In genomic region chr14:50800032-50800431, GRCh38 we compare ENCODE assay signal across 17 cellular contexts. TPM values are rescaled to one million over a fixed set of nuclear protein-coding genes. Genes with fewer than 3 reads are reported as not detected.
DNase-seq lines count a peak whose midpoint lies in the region; ATAC-seq, FAIRE-seq and TF ChIP-seq lines count a peak whose summit lies in the region.
"Had no signal": no experiment of that assay in that cellular context is flagged by ENCODE, and none has a peak within 500 bp of the region (broad histone marks: within the 10 kb centered on the region; RNA-seq: fewer than 3 reads in every experiment).

No MANE protein-coding gene starts in this region.

- no peak overlapping the region for H2BK12ac ChIP-seq in mesenchymal stem cell (ENCODE audit: low read length in 2 of 2)

- DNase-seq in BJ (ENCODE audit: low read depth) (peak; percentile 56), HT-29 (ENCODE audit: low spot score) (peak; percentile 4), bronchial epithelial cell (ENCODE audit: low read depth) (peak; percentile 61), mesenchymal stem cell (peak; percentile 56), NCI-H226 (no peak), glutamatergic neuron (no peak)
- no peak for DNase-seq in naive thymus-derived CD4-positive, alpha-beta T cell
- DNase-seq: ACHN; CD8-positive, alpha-beta T cell; DND-41; NCI-H1436 treated with DMSO at 0.1 percent for 48 hours; NCI-H2081; NCI-H2227 treated with DMSO at 0.1 percent for 48 hours had no signal

- H3K4ac ChIP-seq in mesenchymal stem cell (ENCODE audit: low read depth in 1 of 2, low read length in 2 of 2) = no peak overlapping the region

- H3K4me3 ChIP-seq in BJ (ENCODE audit: low read depth, low read length) (no peak overlapping the region), bronchial epithelial cell (ENCODE audit: low read depth, low read length) (no peak overlapping the region), mesenchymal stem cell (ENCODE audit: insufficient read depth in 1 of 2, low read depth in 1 of 2, low read length in 2 of 2) (no peak overlapping the region)
- H3K4me3 ChIP-seq in naive thymus-derived CD4-positive, alpha-beta T cell (ENCODE audit: low read length) = no peak overlapping the region
- H3K4me3 ChIP-seq: HAP-1, SK-N-MC had no signal

- peaks cover 23% of the 10 kb centered on the region for H3K79me1 ChIP-seq in mesenchymal stem cell (replicated peaks; ENCODE audit: low read length, poor library complexity, severe bottlenecking)

- H3K18ac ChIP-seq in mesenchymal stem cell (ENCODE audit: low read depth in 1 of 2, low read length in 2 of 2) = no peak overlapping the region

- CTCF ChIA-PET in BJ (lab: Yijun Ruan, JAX) = no interaction called here
- CTCF ChIA-PET in naive thymus-derived CD4-positive, alpha-beta T cell (lab: Charles Lee) = interaction anchor here (0.7 to 1.3 kb wide), 3 partner anchors 22 to 167 kb away, joined by 3 to 4 read pairs (median 3); no protein-coding TSS in a partner anchor

- H2AFZ ChIP-seq in mesenchymal stem cell (ENCODE audit: low read depth, low read length) = no peak overlapping the region

- H3K9me3 ChIP-seq in mesenchymal stem cell (ENCODE audit: control insufficient read depth, low read length) = no peaks in the 10 kb centered on the region
- H3K9me3 ChIP-seq in naive thymus-derived CD4-positive, alpha-beta T cell (ENCODE audit: control insufficient read depth in 2 of 3, low read length in 3 of 3) = no peaks in the 10 kb centered on the region
- H3K9me3 ChIP-seq: HAP-1 had no signal

- H4K91ac ChIP-seq in mesenchymal stem cell (ENCODE audit: low read length) = no peak overlapping the region

- no peak overlapping the region for H4K8ac ChIP-seq in mesenchymal stem cell (ENCODE audit: low read length)

- no peak overlapping the region for H2AK5ac ChIP-seq in mesenchymal stem cell (ENCODE audit: low read length, severe bottlenecking)

- peaks cover 41% of the 10 kb centered on the region for H3K4me1 Mint-ChIP-seq in glutamatergic neuron (ENCODE audit: low read depth, unreplicated experiment)
- H3K4me1 Mint-ChIP-seq in naive thymus-derived CD4-positive, alpha-beta T cell = peaks cover 13 to 79% (median 64%) of the 10 kb centered on the region in 7 donors

- H3K4me1 ChIP-seq in mesenchymal stem cell (ENCODE audit: control insufficient read depth, insufficient read depth, low read depth, low read length) = peaks cover 8% of the 10 kb centered on the region
- H3K4me1 ChIP-seq in naive thymus-derived CD4-positive, alpha-beta T cell (ENCODE audit: control insufficient read depth in 2 of 2, insufficient read depth in 2 of 2, low read length in 2 of 2) = peaks cover 1 to 5% of the 10 kb centered on the region in 2 donors

- H3K27ac Mint-ChIP-seq in glutamatergic neuron (ENCODE audit: unreplicated experiment) = no peak overlapping the region
- H3K27ac Mint-ChIP-seq in naive thymus-derived CD4-positive, alpha-beta T cell = peak overlapping the region in 3 of 9 donors; percentile 25 to 32 (median 28)
- H3K27ac Mint-ChIP-seq: CD8-positive, alpha-beta T cell; IgD-negative memory B cell had no signal

- intact Hi-C loops in naive thymus-derived CD4-positive, alpha-beta T cell (cut with micrococcal nuclease) = no loop called here

- H3K36me3 ChIP-seq in BJ (ENCODE audit: control insufficient read depth, insufficient read depth, low read length) (no peaks in the 10 kb centered on the region), bronchial epithelial cell (ENCODE audit: control insufficient read depth, insufficient read depth, low read length) (no peaks in the 10 kb centered on the region), mesenchymal stem cell (ENCODE audit: control insufficient read depth in 1 of 2, insufficient read depth in 2 of 2, low read depth in 1 of 2, low read length in 2 of 2) (peaks cover 3 to 6% of the 10 kb centered on the region in 2 experiments)
- H3K36me3 ChIP-seq in naive thymus-derived CD4-positive, alpha-beta T cell (ENCODE audit: control insufficient read depth in 2 of 3, insufficient read depth in 3 of 3, low read length in 3 of 3) = peaks cover 5 to 23% (median 15%) of the 10 kb centered on the region in 3 experiments
- H3K36me3 ChIP-seq: HAP-1 had no signal

- H3K27me3 ChIP-seq in BJ (ENCODE audit: control insufficient read depth, insufficient read depth, low read length) (no peaks in the 10 kb centered on the region), bronchial epithelial cell (ENCODE audit: control insufficient read depth, insufficient read depth, low read length) (no peaks in the 10 kb centered on the region), mesenchymal stem cell (ENCODE audit: control insufficient read depth in 1 of 2, insufficient read depth in 1 of 2, low read length in 2 of 2) (no peaks in the 10 kb centered on the region)
- H3K27me3 ChIP-seq in naive thymus-derived CD4-positive, alpha-beta T cell (ENCODE audit: control insufficient read depth in 2 of 2, insufficient read depth in 2 of 2, low read length in 2 of 2) = no peaks in the 10 kb centered on the region

- FAIRE-seq in bronchial epithelial cell (lab: Jason Lieb, UNC) = no peak

- no peak overlapping the region for H3K4me3 Mint-ChIP-seq in glutamatergic neuron (ENCODE audit: unreplicated experiment)
- no peak overlapping the region for H3K4me3 Mint-ChIP-seq in naive thymus-derived CD4-positive, alpha-beta T cell
- H3K4me3 Mint-ChIP-seq: CD8-positive, alpha-beta T cell; IgD-negative memory B cell had no signal

- no peaks in the 10 kb centered on the region for H3K27me3 Mint-ChIP-seq in glutamatergic neuron (ENCODE audit: unreplicated experiment)
- no peaks in the 10 kb centered on the region for H3K27me3 Mint-ChIP-seq in naive thymus-derived CD4-positive, alpha-beta T cell

- H2BK120ac ChIP-seq in mesenchymal stem cell (ENCODE audit: low read depth, low read length) = no peak overlapping the region

- H2BK5ac ChIP-seq in mesenchymal stem cell (ENCODE audit: low read depth, low read length, poor library complexity, severe bottlenecking) = no peak overlapping the region

- peaks cover 3% of the 10 kb centered on the region for H3K9me3 Mint-ChIP-seq in glutamatergic neuron (ENCODE audit: unreplicated experiment)
- no peaks in the 10 kb centered on the region for H3K9me3 Mint-ChIP-seq in naive thymus-derived CD4-positive, alpha-beta T cell
- H3K9me3 Mint-ChIP-seq: CD8-positive, alpha-beta T cell; IgD-negative memory B cell had no signal

- H3K4me2 ChIP-seq in mesenchymal stem cell (ENCODE audit: low read length, poor library complexity, severe bottlenecking) = no peak overlapping the region

- ATAC-seq in naive thymus-derived CD4-positive, alpha-beta T cell = no peak
- ATAC-seq: CD8-positive, alpha-beta T cell; Right ventricle myocardium inferior had no signal

- H3K36me3 Mint-ChIP-seq in glutamatergic neuron (ENCODE audit: unreplicated experiment) = no peaks in the 10 kb centered on the region
- peaks cover 5 to 43% (median 12%) of the 10 kb centered on the region in 5 donors for H3K36me3 Mint-ChIP-seq in naive thymus-derived CD4-positive, alpha-beta T cell
- H3K36me3 Mint-ChIP-seq: IgD-negative memory B cell had no signal

- WGBS in mesenchymal stem cell = 0% methylated on average over 1 of the region's 1 CpG

- H3K27ac ChIP-seq in mesenchymal stem cell (ENCODE audit: low read length, poor library complexity, severe bottlenecking) = no peak overlapping the region
- H3K27ac ChIP-seq in naive thymus-derived CD4-positive, alpha-beta T cell (ENCODE audit: low read depth, low read length) = no peak overlapping the region
- H3K27ac ChIP-seq: SK-N-MC had no signal

- POLR2A ChIA-PET in BJ (lab: Charles Lee) = no interaction called here
- POLR2A ChIA-PET in naive thymus-derived CD4-positive, alpha-beta T cell (lab: Charles Lee) = no interaction called here

- TF ChIP-seq CTCF in BJ (IDR thresholded peaks at IDR 0.05; ENCODE audit: insufficient read depth, low read depth, low read length) (no peak), bronchial epithelial cell (IDR thresholded peaks at IDR 0.05; ENCODE audit: insufficient read depth, low read length, severe bottlenecking) (no peak), glutamatergic neuron (IDR thresholded peaks at IDR 0.05; ENCODE audit: partially characterized antibody, unreplicated experiment) (no peak)

- H3K9ac ChIP-seq in mesenchymal stem cell (ENCODE audit: low read length) = no peak overlapping the region

- no peak overlapping the region for H3K23ac ChIP-seq in mesenchymal stem cell (ENCODE audit: low read length in 2 of 2)

- H2BK15ac ChIP-seq in mesenchymal stem cell (ENCODE audit: low read depth, poor library complexity, severe bottlenecking) = no peak overlapping the region

- H3K14ac ChIP-seq in mesenchymal stem cell (ENCODE audit: low read length in 2 of 2) = no peak overlapping the region

RNA-seq across cellular contexts. Expression of gene NIN, which starts 30.9 kb away (rescaled TPM):
- polyA plus RNA-seq in BJ (2011; rRNA removed) = 11.4 and 11.8 TPM in 2 replicates
- 10.9 and 31.6 TPM in 2 replicates for polyA minus RNA-seq in BJ (2011; rRNA and poly(A)+ RNA removed)
- total RNA-seq in HT-29 (2014; rRNA removed; shearing (Covaris generic)) = 5.9 and 12.4 TPM in 2 replicates
- total RNA-seq in bronchial epithelial cell = 16.8 and 26.8 TPM in 2 replicates
- polyA plus RNA-seq in mesenchymal stem cell (2013, experiment 1 of 2) = 18.3 TPM
- polyA plus RNA-seq in mesenchymal stem cell (2013, experiment 2 of 2) = 17.2 TPM
- total RNA-seq in glutamatergic neuron (ENCODE audit: unreplicated experiment) = 104 TPM
- 100 to 1,000 TPM in 4 of 5 experiments, 10 to 100 TPM in 1; 84.5 to 149 (median 128) TPM for total RNA-seq in naive thymus-derived CD4-positive, alpha-beta T cell
- polyA plus RNA-seq in naive thymus-derived CD4-positive, alpha-beta T cell = 10 to 100 TPM; 51.1 to 80.8 TPM

Comparison
In these comparisons a context has a peak if more than half of its experiments do, and no peak if none do; other contexts are left out.
1. DNase-seq: peak in BJ (single experiment), HT-29 (single experiment), bronchial epithelial cell (single experiment) and mesenchymal stem cell (single experiment); none in NCI-H226 (single experiment), glutamatergic neuron (single experiment) and naive thymus-derived CD4-positive, alpha-beta T cell (0 of 9).